24 cellular contexts compared by ENCODE assay signal in the genomic region with DNA sequence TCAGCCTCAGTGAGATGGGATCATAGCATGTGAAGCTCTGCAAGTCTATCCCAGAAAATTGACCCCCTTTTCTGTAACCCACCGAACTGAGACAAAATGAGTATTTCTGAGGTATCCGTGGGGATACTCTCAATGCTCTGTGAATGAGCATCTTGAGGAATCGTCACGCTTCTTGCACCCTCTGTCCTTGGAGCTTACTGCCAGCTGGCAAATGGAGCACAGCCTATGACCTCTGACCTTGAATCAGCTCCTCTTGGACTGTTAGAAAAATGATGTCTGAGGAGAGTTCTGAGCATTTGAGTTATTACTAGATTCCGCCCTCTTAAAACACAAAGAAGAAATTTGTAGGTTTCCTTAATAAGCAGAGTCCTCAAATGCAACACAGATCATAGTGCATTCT.
"Had no signal": no experiment of that assay in that cellular context is flagged by ENCODE, and none has a peak within 500 bp of the region (broad histone marks: within the 10 kb centered on the region; RNA-seq: fewer than 3 reads in every experiment).

No MANE protein-coding gene starts in this region.

- H3K36me3 Mint-ChIP-seq: immature natural killer cell; stimulated activated memory B cell treated with anti-CD40 and anti-IgM and Interleukin-4, amounts not matched to agents 10 μg/mL and 1 μg/mL and 100 μg/mL, for 72 hours had no signal

- H3K4me1 ChIP-seq: heart left ventricle, lower lobe of right lung, pancreas, prostate gland, right lobe of liver, testis, tibial artery, uterus had no signal

- H3K4me2 ChIP-seq: smooth muscle cell had no signal

- H3K4me3 Mint-ChIP-seq: immature natural killer cell; naive thymus-derived CD8-positive, alpha-beta T cell; stimulated activated memory B cell treated with anti-CD40 and anti-IgM and Interleukin-4, amounts not matched to agents 10 μg/mL and 1 μg/mL and 100 μg/mL, for 72 hours; stimulated activated naive CD8-positive, alpha-beta T cell treated with anti-CD3 and anti-CD28 coated beads, Interleukin-15, amount 100 ng/mL, for 72 hours; type B pancreatic cell had no signal

- H3K27ac ChIP-seq: heart left ventricle, lower lobe of right lung, pancreas, prostate gland, right lobe of liver, testis, tibial artery, uterus had no signal

- DNase-seq: heart left ventricle; hypothalamus; immature natural killer cell; kidney; lower lobe of right lung; mammary epithelial cell; mesenchymal stem cell; naive thymus-derived CD8-positive, alpha-beta T cell; pancreas; posterior cingulate gyrus; right lobe of liver; stimulated activated CD4-positive, alpha-beta T cell treated with anti-CD3 and anti-CD28 coated beads, Interleukin-1b, Interleukin-23, amount 100 ng/mL, for 48 hours; stimulated activated CD4-positive, alpha-beta T cell treated with anti-CD3 and anti-CD28 coated beads, Interleukin-2, amount 100 ng/mL, for 48 hours; stimulated activated CD4-positive, alpha-beta T cell treated with anti-CD3 and anti-CD28 coated beads, Interleukin-4, amount 100 ng/mL, for 4 hours; stimulated activated CD8-positive, alpha-beta memory T cell treated with anti-CD3 and anti-CD28 coated beads, Interleukin-4, amount 100 ng/mL, for 48 hours; stimulated activated naive CD4-positive, alpha-beta T cell treated with Interleukin-2 at 50 U/mL for 16 hours; stimulated activated naive CD8-positive, alpha-beta T cell treated with anti-CD3 and anti-CD28 coated beads, Interleukin-15, amount 100 ng/mL, for 72 hours; testis; tibial artery; uterus had no signal

- H3K36me3 ChIP-seq: heart left ventricle, lower lobe of right lung, pancreas, prostate gland, right lobe of liver, uterus had no signal

- H3K27me3 Mint-ChIP-seq: naive thymus-derived CD8-positive, alpha-beta T cell; stimulated activated memory B cell treated with anti-CD40 and anti-IgM and Interleukin-4, amounts not matched to agents 10 μg/mL and 1 μg/mL and 100 μg/mL, for 72 hours; stimulated activated naive CD8-positive, alpha-beta T cell treated with anti-CD3 and anti-CD28 coated beads, Interleukin-15, amount 100 ng/mL, for 72 hours; type B pancreatic cell had no signal

- H3K27ac Mint-ChIP-seq: immature natural killer cell; naive thymus-derived CD8-positive, alpha-beta T cell; stimulated activated memory B cell treated with anti-CD40 and anti-IgM and Interleukin-4, amounts not matched to agents 10 μg/mL and 1 μg/mL and 100 μg/mL, for 72 hours; stimulated activated naive CD8-positive, alpha-beta T cell treated with anti-CD3 and anti-CD28 coated beads, Interleukin-15, amount 100 ng/mL, for 72 hours; type B pancreatic cell had no signal

- H3K9me3 ChIP-seq: pancreas, prostate gland, right lobe of liver, testis had no signal

- H3K27me3 ChIP-seq: heart left ventricle, pancreas, right lobe of liver, testis, tibial artery, uterus had no signal

- H3K4me1 Mint-ChIP-seq: immature natural killer cell; naive thymus-derived CD8-positive, alpha-beta T cell; stimulated activated naive CD8-positive, alpha-beta T cell treated with anti-CD3 and anti-CD28 coated beads, Interleukin-15, amount 100 ng/mL, for 72 hours had no signal

- H3K4me3 ChIP-seq: heart left ventricle, lower lobe of right lung, pancreas, prostate gland, right lobe of liver, smooth muscle cell, testis, tibial artery, uterus had no signal
